In the genomic region with DNA sequence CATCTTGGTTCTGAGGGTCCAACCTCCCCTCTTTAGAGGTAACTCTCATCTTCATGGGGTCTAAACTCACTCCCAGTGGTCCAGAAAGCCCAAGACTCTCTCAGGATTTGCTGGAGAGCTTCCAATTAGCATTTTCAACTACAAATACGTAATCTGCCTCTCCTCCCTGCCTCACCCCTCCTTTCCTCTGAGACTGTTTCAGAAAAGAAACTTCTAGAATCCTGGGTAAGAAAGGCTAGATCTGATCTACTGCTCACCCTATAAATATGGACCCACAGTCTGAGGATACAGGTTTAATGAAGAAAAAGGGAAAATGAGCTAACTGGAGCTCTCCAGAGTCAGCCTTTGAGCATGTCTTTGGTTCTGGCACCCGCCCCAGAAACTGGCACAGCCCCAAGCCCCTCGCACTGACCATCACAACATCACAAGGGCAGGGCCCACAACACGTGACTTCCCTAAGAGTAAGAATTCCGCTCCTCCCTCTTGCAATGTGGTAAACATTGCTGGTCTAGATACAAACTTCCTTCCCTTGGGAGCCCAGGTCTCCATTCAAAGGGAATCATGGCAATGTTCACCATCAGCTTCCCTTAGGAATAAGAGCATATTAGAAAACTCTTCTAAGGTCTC, we compare ENCODE assay signal across 35 cellular contexts. TPM values are rescaled to one million over a fixed set of nuclear protein-coding genes. Genes with fewer than 3 reads are reported as not detected.
DNase-seq lines count a peak whose midpoint lies in the region; ATAC-seq and TF ChIP-seq lines count a peak whose summit lies in the region.
"Had no signal": no experiment of that assay in that cellular context is flagged by ENCODE, and none has a peak within 500 bp of the region (broad histone marks: within the 10 kb centered on the region; RNA-seq: fewer than 3 reads in every experiment).

No MANE protein-coding gene starts in this region.

- H3K36me3 ChIP-seq in right atrium auricular region, result peaks cover 6% of the 10 kb centered on the region
- peaks cover 0 to 8% (median 0%) of the 10 kb centered on the region in 9 donors for H3K36me3 ChIP-seq in heart right ventricle
- peaks cover 7% of the 10 kb centered on the region for H3K36me3 ChIP-seq in upper lobe of right lung
- H3K36me3 ChIP-seq: ovary, uterus had no signal

- H3K27ac ChIP-seq in right atrium auricular region (no peak overlapping the region), heart right ventricle (peak overlapping the region in 1 of 10 donors; percentile 0), upper lobe of right lung (peak overlapping the region; percentile 30)
- H3K27ac ChIP-seq: ovary, spleen, thoracic aorta, uterus, VCaP had no signal

- ATAC-seq in Right ventricle myocardium superior (ENCODE audit: poor library complexity) (no peak), heart right ventricle (peak in 5 of 8 donors; percentile 11 to 53 (median 44)), upper lobe of right lung (peak; percentile 45), HG02798 (IDR thresholded peaks at IDR 0.05; ENCODE audit: poor library complexity, unreplicated experiment) (no peak), HG03571 (IDR thresholded peaks at IDR 0.05; ENCODE audit: unreplicated experiment) (no peak), GM19328 (IDR thresholded peaks at IDR 0.05; ENCODE audit: unreplicated experiment) (no peak)
- ATAC-seq: activated CD4-positive, alpha-beta T cell treated with anti-CD3 and anti-CD28 coated beads for 36 hours; activated CD8-positive, alpha-beta T cell treated with anti-CD3 and anti-CD28 coated beads, Interleukin-2, amount 10 ng/mL, durations not matched to agents 7 days and 5 days; activated T-helper 17 cell treated with anti-CD3 and anti-CD28 coated beads, Interleukin-2, amount 50 U/mL, for 72 hours; GM23338 had no signal

- WGBS in heart right ventricle, 2 donors, result 49 to 54% methylated on average over 5 of the region's 5 CpGs

- intact Hi-C loops in Right ventricle myocardium superior (cut with DNase I), result no loop called here
- intact Hi-C loops in heart right ventricle (cut with DNase I), result no loop called here
- intact Hi-C loops in upper lobe of right lung (cut with DNase I), result no loop called here

- H3K27me3 ChIP-seq in right atrium auricular region, result no peaks in the 10 kb centered on the region
- no peaks in the 10 kb centered on the region for H3K27me3 ChIP-seq in heart right ventricle
- H3K27me3 ChIP-seq in upper lobe of right lung, result no peaks in the 10 kb centered on the region
- H3K27me3 ChIP-seq: left lung, ovary, spleen, uterus had no signal

- H3K9me3 ChIP-seq in right atrium auricular region (no peaks in the 10 kb centered on the region), heart right ventricle (no peaks in the 10 kb centered on the region), upper lobe of right lung (no peaks in the 10 kb centered on the region)
- H3K9me3 ChIP-seq: left lung, ovary, spleen, thoracic aorta, uterus had no signal

- DNase-seq in Right ventricle myocardium superior (peak; percentile 66), right atrium auricular region (ENCODE audit: low spot score) (no peak), heart right ventricle (peak; percentile 26 to 53), mucosa of gallbladder (ENCODE audit: low spot score) (peak; percentile 12), upper lobe of right lung (no peak)
- DNase-seq: 8988T; activated CD4-positive, alpha-beta T cell treated with anti-CD3 and anti-CD28 coated beads for 36 hours; activated CD8-positive, alpha-beta T cell treated with anti-CD3 and anti-CD28 coated beads, Interleukin-2, amount 10 ng/mL, durations not matched to agents 7 days and 5 days; activated naive CD4-positive, alpha-beta T cell treated with anti-CD3 and anti-CD28 coated beads, Interleukin-2, amount 50 U/mL, for 16 hours; C1 segment of cervical spinal cord; left lung; NCI-H1048; NCI-H2107; NCI-H345; NCI-H69; nephron progenitor cell; retina; spleen; stimulated activated CD4-positive, alpha-beta T cell treated with anti-CD3 and anti-CD28 coated beads, Interleukin-2, amount 100 ng/mL, for 24 hours; SW 1271; T-helper 9 cell; uterus had no signal

- TF ChIP-seq CTCF in right atrium auricular region (IDR thresholded peaks at IDR 0.05) (no peak), heart right ventricle (IDR thresholded peaks at IDR 0.05) (no peak), upper lobe of right lung (IDR thresholded peaks at IDR 0.05) (no peak)

- H3K4me1 ChIP-seq in right atrium auricular region (peaks cover 0 to 6% of the 10 kb centered on the region in 2 donors), heart right ventricle (peaks cover 0 to 50% (median 13%) of the 10 kb centered on the region in 9 donors), upper lobe of right lung (peaks cover 11% of the 10 kb centered on the region)
- H3K4me1 ChIP-seq: uterus had no signal

- no peak overlapping the region for H3K4me3 ChIP-seq in right atrium auricular region
- no peak overlapping the region for H3K4me3 ChIP-seq in heart right ventricle
- no peak overlapping the region for H3K4me3 ChIP-seq in upper lobe of right lung
- H3K4me3 ChIP-seq: GM23338, left lung, ovary, spleen, thoracic aorta, uterus had no signal

RNA-seq across cellular contexts. Expression of a gene that starts 21.7 kb away (rescaled TPM):
- total RNA-seq in Right ventricle myocardium superior (not detected), right atrium auricular region (not detected), heart right ventricle (under 1 TPM in 1 of 10 donors, not detected in 9; 0.16 TPM), mucosa of gallbladder (12.8 TPM), upper lobe of right lung (0.69 TPM)
- polyA plus RNA-seq in heart right ventricle, result under 1 TPM in 1 of 2 donors, not detected in 1; 0.03 TPM
- total RNA-seq: activated CD8-positive, alpha-beta T cell treated with anti-CD3 and anti-CD28 coated beads, Interleukin-2, amount 10 ng/mL, durations not matched to agents 7 days and 5 days; chondrocyte; endothelial cell of umbilical vein; G401; glomerular endothelial cell; GM23338; LHCN-M2; spleen had no signal
- polyA plus RNA-seq: GM23338 had no signal

RNA-seq across cellular contexts. Expression of a gene that starts 41.1 kb away (rescaled TPM):
- total RNA-seq in Right ventricle myocardium superior (not detected), right atrium auricular region (not detected), heart right ventricle (not detected), mucosa of gallbladder (0.29 TPM), upper lobe of right lung (not detected)
- not detected for polyA plus RNA-seq in heart right ventricle
- total RNA-seq: activated CD4-positive, alpha-beta T cell treated with anti-CD3 and anti-CD28 coated beads for 36 hours; activated CD8-positive, alpha-beta T cell treated with anti-CD3 and anti-CD28 coated beads, Interleukin-2, amount 10 ng/mL, durations not matched to agents 7 days and 5 days; activated T-helper 17 cell treated with anti-CD3 and anti-CD28 coated beads, Interleukin-2, amount 50 U/mL, for 72 hours; chondrocyte; endothelial cell of umbilical vein; G401; glomerular endothelial cell; LHCN-M2; thoracic aorta had no signal
- polyA plus RNA-seq: spleen had no signal

Comparison
In these comparisons a context has a peak if more than half of its experiments do, and no peak if none do; other contexts are left out.
1. ATAC-seq: peak in heart right ventricle (5 of 8) and upper lobe of right lung (single experiment); none in Right ventricle myocardium superior (single experiment), HG02798 (single experiment), HG03571 (single experiment) and GM19328 (single experiment).
2. DNase-seq: peak in Right ventricle myocardium superior (single experiment), heart right ventricle (2 of 2) and mucosa of gallbladder (single experiment); none in right atrium auricular region (single experiment) and upper lobe of right lung (single experiment).